8 cellular contexts compared by ENCODE assay signal in the genomic region with DNA sequence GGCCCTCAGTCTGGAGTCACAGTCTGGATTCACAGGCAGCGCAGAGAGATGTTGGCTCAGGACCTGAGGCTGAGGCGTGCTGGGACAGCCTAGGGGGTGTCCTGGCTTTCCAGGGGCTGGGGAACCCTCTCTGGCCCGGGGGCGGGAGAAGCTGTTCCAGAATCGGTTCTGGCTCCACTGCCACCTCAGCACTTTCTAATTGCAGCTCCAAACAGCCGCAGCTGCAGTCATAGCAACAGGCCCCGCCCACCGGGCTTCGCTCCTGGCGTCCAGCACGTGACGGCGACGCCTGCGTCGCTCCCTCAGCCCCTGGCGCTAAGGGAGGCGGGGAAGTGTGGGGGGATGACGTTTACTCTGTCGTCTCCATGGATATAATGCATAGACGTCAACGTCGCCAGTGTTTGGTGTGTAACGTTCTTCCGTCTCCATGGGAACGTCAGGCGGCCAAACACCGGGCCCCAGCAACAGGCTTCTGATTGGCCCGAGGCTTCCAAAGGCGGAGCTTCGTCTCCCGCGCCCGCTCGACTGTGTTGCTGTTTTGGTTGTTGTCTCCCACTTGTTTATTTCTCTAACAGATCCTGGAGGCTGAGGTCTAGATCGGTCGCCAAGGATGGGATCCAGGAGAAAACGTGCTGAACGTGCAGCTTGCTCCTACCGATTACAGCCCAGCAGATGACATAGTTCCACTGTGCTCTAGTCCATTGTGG. TPM values are rescaled to one million over a fixed set of nuclear protein-coding genes. Genes with fewer than 3 reads are reported as not detected.
DNase-seq lines count a peak whose midpoint lies in the region; ATAC-seq, FAIRE-seq and TF ChIP-seq lines count a peak whose summit lies in the region.

No MANE protein-coding gene starts in this region.

- H3K4me2 ChIP-seq in keratinocyte (ENCODE audit: control insufficient read depth, extremely low read depth, insufficient read depth, low read depth, low read length): peak overlapping the region; percentile 71

- peaks cover 4% of the 10 kb centered on the region for H3K9me1 ChIP-seq in keratinocyte (ENCODE audit: control insufficient read depth, extremely low read depth, insufficient read depth, low read length)

- peak overlapping the region; percentile 65 for H2AFZ ChIP-seq in keratinocyte (ENCODE audit: control insufficient read depth, low read length)

- peak; percentile 28 for TF ChIP-seq POLR2A in GM19193 (IDR thresholded peaks at IDR 0.05; ENCODE audit: extremely low read depth, insufficient read depth, insufficient read length)

- H3K36me3 ChIP-seq in keratinocyte (ENCODE audit: control insufficient read depth in 2 of 2, extremely low read depth in 1 of 2, insufficient read depth in 2 of 2, low read length in 2 of 2): no peaks in the 10 kb centered on the region

- H3K36me3 Mint-ChIP-seq in chondrocyte (ENCODE audit: low read depth): no peaks in the 10 kb centered on the region

- dilution Hi-C loops in keratinocyte (cut with MboI; ENCODE audit: extremely low pct_ligation_motif_present, low sequenced_read_pairs): no loop called here

- peak; percentile 85 for FAIRE-seq in keratinocyte (lab: Jason Lieb, UNC)

- peak overlapping the region; percentile 100 for H3K27ac Mint-ChIP-seq in chondrocyte (ENCODE audit: unreplicated experiment)

- peak overlapping the region; percentile 87 for H3K4me3 Mint-ChIP-seq in chondrocyte (ENCODE audit: unreplicated experiment)

- H3K27ac ChIP-seq in keratinocyte (ENCODE audit: control insufficient read depth, insufficient read depth, low read length): peak overlapping the region; percentile 92

- H3K4me1 ChIP-seq in keratinocyte (ENCODE audit: control insufficient read depth, extremely low read depth, insufficient read depth, low read length): peaks cover 60% of the 10 kb centered on the region

- ATAC-seq in HG03432 (IDR thresholded peaks at IDR 0.05; ENCODE audit: unreplicated experiment): peak; percentile 97

- no peaks in the 10 kb centered on the region for H3K9me3 ChIP-seq in keratinocyte (ENCODE audit: control insufficient read depth, low read depth, low read length)

- peak overlapping the region; percentile 78 for H3K9ac ChIP-seq in keratinocyte (ENCODE audit: control insufficient read depth, extremely low read depth, insufficient read depth, low read length)

- no peaks in the 10 kb centered on the region for H4K20me1 ChIP-seq in keratinocyte (ENCODE audit: control insufficient read depth, extremely low read depth, insufficient read depth, low read length)

- H3K79me2 ChIP-seq in keratinocyte (ENCODE audit: control insufficient read depth, insufficient read depth, low read length): no peaks in the 10 kb centered on the region

- TF ChIP-seq CTCF in AG09319 (IDR thresholded peaks at IDR 0.05; ENCODE audit: low read depth, low read length): no peak
- TF ChIP-seq CTCF in chondrocyte (IDR thresholded peaks at IDR 0.05): no peak
- TF ChIP-seq CTCF in keratinocyte (optimal IDR thresholded peaks at IDR 0.05 in 1 of 3, IDR thresholded peaks at IDR 0.05 in 1 of 3, conservative IDR thresholded peaks at IDR 0.05 in 1 of 3; ENCODE audit: extremely low read depth in 1 of 3, insufficient read depth in 2 of 3, low read length in 3 of 3): no peak

- no peaks in the 10 kb centered on the region for H3K9me3 Mint-ChIP-seq in chondrocyte (ENCODE audit: low read depth)

- peaks cover 44% of the 10 kb centered on the region for H3K4me1 Mint-ChIP-seq in chondrocyte (ENCODE audit: low read depth)

- H3K27me3 Mint-ChIP-seq in chondrocyte (ENCODE audit: low read depth): no peaks in the 10 kb centered on the region

- H3K27me3 ChIP-seq in keratinocyte (ENCODE audit: control insufficient read depth, extremely low read depth, insufficient read depth, low read length): no peaks in the 10 kb centered on the region

- peak; percentile 99 for DNase-seq in AG09319 (ENCODE audit: extremely low read depth, low read depth)
- peak; percentile 99 for DNase-seq in NCI-H460 (ENCODE audit: extremely low read depth, low read depth)
- DNase-seq in activated CD4-positive, alpha-beta T cell treated with anti-CD3 and anti-CD28 coated beads for 24 hours (ENCODE audit: low read depth in 2 of 2): peak; percentile 99
- peak; percentile 99 for DNase-seq in chondrocyte (ENCODE audit: low spot score)
- peak; percentile 99 for DNase-seq in keratinocyte (ENCODE audit: low read depth, low spot score)
- DNase-seq in stimulated activated CD4-positive, alpha-beta T cell treated with anti-CD3 and anti-CD28 coated beads, Interleukin-12 subunit alpha, Interleukin-12 subunit beta, amount 100 ng/mL, for 48 hours (ENCODE audit: low read depth in 2 of 3, low spot score in 1 of 3): peak; percentile 97 to 99 (median 98)

- peak overlapping the region in 2 of 3 experiments; percentile 45 to 56 for H3K4me3 ChIP-seq in keratinocyte (ENCODE audit: control insufficient read depth in 2 of 3, extremely low read depth in 1 of 3, insufficient read depth in 2 of 3, low read depth in 1 of 3, low read length in 3 of 3)

RNA-seq across cellular contexts. Expression of gene FOS, which starts 19.7 kb away (rescaled TPM):
- total RNA-seq in NCI-H460 (2014; rRNA removed; shearing (Covaris generic)): 16.4 and 18.7 TPM in 2 replicates
- polyA plus RNA-seq in NCI-H460 (2014; cell fraction: nucleus; rRNA removed): 11.3 and 22.7 TPM in 2 replicates
- total RNA-seq in chondrocyte: 116 to 175 TPM (median 152 TPM) in 3 replicates
- polyA plus RNA-seq in keratinocyte: 29.2 to 141 TPM (median 121 TPM) in 3 replicates
- 203 TPM for polyA plus RNA-seq in keratinocyte (2011; ENCODE audit: low read depth)
- polyA plus RNA-seq in keratinocyte (2011; cell fraction: cytosol; rRNA removed): 59.7 and 69.9 TPM in 2 replicates
- polyA plus RNA-seq in keratinocyte (2011; cell fraction: nucleus; rRNA removed): 468 and 530 TPM in 2 replicates
- polyA plus RNA-seq in keratinocyte (2012; ENCODE audit: low replicate concordance): 11.9 and 76.3 TPM in 2 replicates
- polyA minus RNA-seq in keratinocyte: 33.5 to 179 TPM (median 146 TPM) in 3 replicates
- 174 TPM for polyA minus RNA-seq in keratinocyte (2011; cell fraction: cytosol; rRNA and poly(A)+ RNA removed)
- polyA minus RNA-seq in keratinocyte (2011; cell fraction: nucleus; rRNA and poly(A)+ RNA removed): 415 and 474 TPM in 2 replicates

Comparison
In these comparisons a context has a peak if more than half of its experiments do, and no peak if none do; other contexts are left out.
1. Peak in every context shown above with its lines: DNase-seq, ATAC-seq, H3K4me3 ChIP-seq and H3K27ac ChIP-seq.